Comparison of ENCODE assay signal across 17 cellular contexts in genomic region chr11:27401760-27402316, GRCh38. TPM values are rescaled to one million over a fixed set of nuclear protein-coding genes. Genes with fewer than 3 reads are reported as not detected.
DNase-seq lines count a peak whose midpoint lies in the region; ATAC-seq, FAIRE-seq and TF ChIP-seq lines count a peak whose summit lies in the region.
"Had no signal": no experiment of that assay in that cellular context is flagged by ENCODE, and none has a peak within 500 bp of the region (broad histone marks: within the 10 kb centered on the region; RNA-seq: fewer than 3 reads in every experiment).

No MANE protein-coding gene starts in this region.

- H3K27ac ChIP-seq in A549 (peak overlapping the region; percentile 90 to 96), body of pancreas (peak overlapping the region; percentile 41 to 73 (median 70)), lung (ENCODE audit: low read depth in 1 of 2, low read length in 1 of 2) (no peak overlapping the region)

- no peaks in the 10 kb centered on the region for H3K27me3 ChIP-seq in body of pancreas
- no peaks in the 10 kb centered on the region for H3K27me3 ChIP-seq in lung (ENCODE audit: control insufficient read depth, insufficient read depth)
- H3K27me3 ChIP-seq in MG63 = no peaks in the 10 kb centered on the region

- peak overlapping the region; percentile 76 for H3K4me2 ChIP-seq in A549

- TF ChIP-seq RAD21 in A549 (conservative IDR thresholded peaks at IDR 0.05 in 1 of 2, IDR thresholded peaks at IDR 0.05 in 1 of 2) = peak in 1 of 2 experiments; percentile 10; a peak in 2 of 5 replicates

- TF ChIP-seq CTCF in A549 (IDR thresholded peaks at IDR 0.05) (no peak), body of pancreas (IDR thresholded peaks at IDR 0.05) (no peak), lung (IDR thresholded peaks at IDR 0.05; ENCODE audit: control extremely low read depth, extremely low read depth) (no peak)

- POLR2A ChIA-PET in A549 (lab: Yijun Ruan, JAX) = no interaction called here

- 0% methylated on average over 5 of the region's 5 CpGs for WGBS in A549 (ENCODE audit: missing lambda C conversion rate)
- 35 to 37% methylated on average over 5 of the region's 5 CpGs for WGBS in body of pancreas, 2 donors
- WGBS in lung, 2 donors = 75 to 85% methylated on average over 5 of the region's 5 CpGs

- no peak for TF ChIP-seq POLR2A in A549 (IDR thresholded peaks at IDR 0.05; ENCODE audit: low read length)
- no peak for TF ChIP-seq POLR2A in body of pancreas (IDR thresholded peaks at IDR 0.05)

- H3K4me1 ChIP-seq in A549 (peaks cover 94% of the 10 kb centered on the region), body of pancreas (peaks cover 85% of the 10 kb centered on the region), lung (ENCODE audit: control insufficient read depth in 2 of 2, insufficient read depth in 2 of 2, low read length in 2 of 2) (peaks cover 1 to 12% of the 10 kb centered on the region in 2 donors)

- intact Hi-C loops in body of pancreas (cut with DNase I) = no loop called here

- FAIRE-seq in A549 (lab: Jason Lieb, UNC) = peak; percentile 98

- CTCF ChIA-PET in A549 (lab: Yijun Ruan, JAX) = interaction anchor here (0.5 to 1.7 kb wide), 3 partner anchors 13 to 1304 kb away, joined by 3 to 7 read pairs (median 3); no protein-coding TSS in a partner anchor

- peak; percentile 66 to 85; a peak in 4 of 5 replicates for TF ChIP-seq EP300 in A549 (IDR thresholded peaks at IDR 0.05)

- H3K9me3 ChIP-seq in A549 (no peaks in the 10 kb centered on the region), body of pancreas (no peaks in the 10 kb centered on the region), lung (ENCODE audit: control insufficient read depth in 2 of 2, insufficient read depth in 1 of 2, low read length in 1 of 2) (no peaks in the 10 kb centered on the region), MG63 (no peaks in the 10 kb centered on the region)

- peak in 1 of 2 experiments; percentile 94 for DNase-seq in A549 (ENCODE audit: low read depth in 1 of 2, low spot score in 1 of 2)
- peak; percentile 26 for DNase-seq in HCEC 1CT
- peak in 1 of 4 donors; percentile 29 for DNase-seq in body of pancreas
- no peak for DNase-seq in lung (ENCODE audit: low spot score)
- DNase-seq in stimulated activated CD4-positive, alpha-beta T cell treated with anti-CD3 and anti-CD28 coated beads, Interleukin-2, amount 100 ng/mL, for 48 hours = no peak
- DNase-seq in NCI-H524 treated with DMSO at 0.1 percent for 48 hours (lab: John Stamatoyannopoulos, UW) = no peak
- no peak for DNase-seq in MG63
- DNase-seq: activated B cell treated with CpG ODN at 0.5 μM for 24 hours; activated CD8-positive, alpha-beta T cell treated with anti-CD3 and anti-CD28 coated beads for 36 hours; activated T-cell treated with anti-CD3 and anti-CD28 coated beads, Interleukin-2, amount 50 U/mL, for 24 hours; head of caudate nucleus; mesenchymal stem cell; natural killer cell; NCI-H1092 treated with DMSO at 0.1 percent for 48 hours; NCI-H774; stimulated activated CD4-positive, alpha-beta T cell treated with anti-CD3 and anti-CD28 coated beads, Interleukin-4, amount 100 ng/mL, for 24 hours had no signal

- H3K36me3 ChIP-seq in body of pancreas (replicated peaks in 1 of 2; ENCODE audit: insufficient read depth in 1 of 2, low read depth in 2 of 2) = no peaks in the 10 kb centered on the region
- no peaks in the 10 kb centered on the region for H3K36me3 ChIP-seq in lung (ENCODE audit: control insufficient read depth in 2 of 2, insufficient read depth in 2 of 2, low read length in 2 of 2)
- no peaks in the 10 kb centered on the region for H3K36me3 ChIP-seq in MG63

- H3K4me3 ChIP-seq in A549 = peak overlapping the region; percentile 14; the same call in 1 of the 3 replicates
- H3K4me3 ChIP-seq in body of pancreas = no peak overlapping the region
- no peak overlapping the region for H3K4me3 ChIP-seq in lung
- H3K4me3 ChIP-seq in MG63 = no peak overlapping the region

- ATAC-seq in A549 = peak; percentile 86 to 88
- peak; percentile 61 for ATAC-seq in body of pancreas
- ATAC-seq in lung (ENCODE audit: insufficient read depth, low FRiP score) = peak; percentile 42
- no peak for ATAC-seq in HG02852 (IDR thresholded peaks at IDR 0.05; ENCODE audit: unreplicated experiment)
- ATAC-seq: activated CD8-positive, alpha-beta T cell treated with anti-CD3 and anti-CD28 coated beads for 36 hours had no signal

TF ChIP-seq in A549, 52 proteins besides CTCF, POLR2A, EP300 and RAD21 (continues in another document):
- TF ChIP-seq BHLHE40 (IDR thresholded peaks at IDR 0.05; ENCODE audit: low read depth, low read length) (no peak), ZNF302 (CRISPR knock-in tag; IDR thresholded peaks at IDR 0.05) (no peak), FOSB (CRISPR knock-in tag; IDR thresholded peaks at IDR 0.05) (0 out of 2 replicates have a peak, but pooled peaks have one; percentile 56), HMGXB4 (CRISPR knock-in tag; IDR thresholded peaks at IDR 0.05; ENCODE audit: borderline replicate concordance) (no peak), CHD2 (IDR thresholded peaks at IDR 0.05; ENCODE audit: low read length, partially characterized antibody) (no peak), MAFK (IDR thresholded peaks at IDR 0.05; ENCODE audit: partially characterized antibody) (peak; percentile 41), ESRRA (IDR thresholded peaks at IDR 0.05; ENCODE audit: borderline replicate concordance, low read length) (peak; percentile 88), NR3C1 (IDR thresholded peaks at IDR 0.05) (no peak), CEBPB (IDR thresholded peaks at IDR 0.05) (peak in 1 of 2 experiments; percentile 77; a peak in 3 of 4 replicates), HOXB13 (CRISPR knock-in tag; IDR thresholded peaks at IDR 0.05; ENCODE audit: low read depth) (no peak), POLR2AphosphoS2 (conservative IDR thresholded peaks at IDR 0.05; ENCODE audit: low read length) (no peak; the same call in 1 of the 2 replicates), HES2 (IDR thresholded peaks at IDR 0.05) (no peak), ZC3H11A (IDR thresholded peaks at IDR 0.05) (no peak), MAX (IDR thresholded peaks at IDR 0.05) (peak; percentile 85), GATA3 (IDR thresholded peaks at IDR 0.05; ENCODE audit: borderline replicate concordance) (peak; percentile 91), SREBF2 (IDR thresholded peaks at IDR 0.05) (no peak), PBX3 (IDR thresholded peaks at IDR 0.05) (peak; percentile 24; the same call in 1 of the 2 replicates), E2F6 (IDR thresholded peaks at IDR 0.05; ENCODE audit: borderline replicate concordance, low read depth) (peak; percentile 38; the same call in 1 of the 2 replicates), CBX8 (IDR thresholded peaks at IDR 0.05) (no peak), ZFP36 (IDR thresholded peaks at IDR 0.05; ENCODE audit: borderline replicate concordance, partially characterized antibody) (peak; percentile 36), TFCP2L1 (CRISPR knock-in tag; IDR thresholded peaks at IDR 0.05) (no peak), KDM5A (IDR thresholded peaks at IDR 0.05) (no peak), MAZ (IDR thresholded peaks at IDR 0.05; ENCODE audit: borderline replicate concordance, low read depth, low read length) (no peak)

RNA-seq across cellular contexts. Expression of gene CCDC34, which starts 38.8 kb away (rescaled TPM):
- polyA plus RNA-seq in A549 (2011; rRNA removed) (33.1 and 35.9 TPM in 2 replicates), A549 (2017; fragmentation: RNase III; extraction: RNeasy Plus Mini Kit Qiagen cat#74134 plus additional on column Dnase treatment) (31.4 to 32.0 TPM (median 31.6 TPM) in 3 replicates), lung (1 to 10 TPM; 2.3 to 3.0 TPM)
- 20.9 and 23.7 TPM in 2 replicates for polyA plus RNA-seq in A549 (2012; cell fraction: cytosol; rRNA removed)
- polyA plus RNA-seq in A549 (2012; cell fraction: nucleus; rRNA removed) = 12.1 and 13.2 TPM in 2 replicates
- 6.8 and 7.7 TPM in 2 replicates for polyA minus RNA-seq in A549 (2011; rRNA and poly(A)+ RNA removed)
- total RNA-seq in body of pancreas (1 to 10 TPM; 3.6 to 5.9 TPM), lung (1 to 10 TPM; 4.0 TPM)
- 10.3 and 11.6 TPM in 2 replicates for total RNA-seq in MG63 (2014; rRNA removed; shearing (Covaris generic); ENCODE audit: low replicate concordance)

Comparison
In these comparisons a context has a peak if more than half of its experiments do, and no peak if none do; other contexts are left out.
1. H3K27ac ChIP-seq: peak in A549 (2 of 2) and body of pancreas (4 of 4); none in lung (0 of 2).